8 cellular contexts compared by ENCODE assay signal in the genomic region with DNA sequence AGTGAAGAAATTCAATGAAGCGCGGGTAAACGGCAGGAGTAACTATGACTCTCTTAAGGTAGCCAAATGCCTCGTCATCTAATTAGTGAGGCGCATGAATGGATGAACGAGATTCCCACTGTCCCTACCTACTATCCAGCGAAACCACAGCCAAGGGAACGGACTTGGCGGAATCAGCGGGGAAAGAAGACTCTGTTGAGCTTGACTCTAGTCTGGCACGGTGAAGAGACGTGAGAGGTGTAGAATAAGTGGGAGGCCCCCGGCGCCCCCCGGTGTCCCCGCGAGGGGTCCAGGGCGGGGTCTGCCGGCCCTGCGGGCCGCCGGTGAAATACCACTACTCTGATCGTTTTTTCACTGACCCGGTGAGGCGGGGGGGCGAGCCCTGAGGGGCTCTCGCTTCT.
DNase-seq lines count a peak whose midpoint lies in the region; ATAC-seq and TF ChIP-seq lines count a peak whose summit lies in the region.
"Not testable (repeated sequence)": the region's sequence is repeated elsewhere in the genome, so short reads cannot be mapped to it uniquely, and the experiment has no call there.

No MANE protein-coding gene starts in this region.

- not testable (repeated sequence) for H3K4me2 ChIP-seq in OCI-LY7 (ENCODE audit: low read length)

- not testable (repeated sequence) for H3K36me3 Mint-ChIP-seq in activated CD8-positive, alpha-beta T cell treated with anti-CD3 and anti-CD28 coated beads, Interleukin-2, amount 10 ng/mL, durations not matched to agents 7 days and 5 days (ENCODE audit: low read depth)

- H3K9me2 ChIP-seq in OCI-LY7 (ENCODE audit: insufficient read depth, low read length) = not testable (repeated sequence)

- POLR2A ChIA-PET in OCI-LY7 (lab: Charles Lee); activated CD8-positive, alpha-beta T cell treated with anti-CD3 and anti-CD28 coated beads, Interleukin-2, amount 10 ng/mL, durations not matched to agents 7 days and 5 days (lab: Charles Lee): not testable (repeated sequence)

- intact Hi-C loops in OCI-LY7 (cut with micrococcal nuclease; ENCODE audit: unreplicated experiment); adrenal gland (cut with DNase I): not testable (repeated sequence)

- not testable (repeated sequence) for H3K4me1 ChIP-seq in OCI-LY7 (ENCODE audit: insufficient read depth, low read length, poor library complexity, severe bottlenecking); adrenal gland (replicated peaks in 1 of 2); cardiac muscle cell (ENCODE audit: low read depth)

- not testable (repeated sequence) for TF ChIP-seq CTCF in OCI-LY7 (conservative IDR thresholded peaks at IDR 0.05; ENCODE audit: low read length); adrenal gland (IDR thresholded peaks at IDR 0.05); epithelial cell of esophagus (IDR thresholded peaks at IDR 0.05; ENCODE audit: insufficient read depth, low read depth, low read length, missing control alignments); cardiac muscle cell (IDR thresholded peaks at IDR 0.05; ENCODE audit: low read depth, low read length)

- CTCF ChIA-PET in OCI-LY7 (lab: Charles Lee; ENCODE audit: unreplicated experiment); activated CD8-positive, alpha-beta T cell treated with anti-CD3 and anti-CD28 coated beads, Interleukin-2, amount 10 ng/mL, durations not matched to agents 7 days and 5 days (lab: Charles Lee): not testable (repeated sequence)

- H4K20me1 ChIP-seq in OCI-LY7 (ENCODE audit: insufficient read depth, low read length) = not testable (repeated sequence)

- not testable (repeated sequence) for H3K27ac ChIP-seq in OCI-LY7 (ENCODE audit: low read depth, low read length, poor library complexity, severe bottlenecking); adrenal gland; cardiac muscle cell

- BruUV-seq in OCI-LY7 (replicated peaks; lab: Mats Ljungman, UMichigan) = not testable (repeated sequence)

- not testable (repeated sequence) for H3K9me3 ChIP-seq in OCI-LY7 (ENCODE audit: low read length); adrenal gland (replicated peaks in 1 of 3); cardiac muscle cell (ENCODE audit: low read depth)

- WGBS in adrenal gland, 4 donors = 67 to 92% (median 81%) methylated on average over 8 to 27 of the region's 27 CpGs

- DNase-seq in GM04504 (ENCODE audit: low read depth) = peak; percentile 15
- DNase-seq in OCI-LY7 (ENCODE audit: low spot score) = peak; percentile 2
- peak; percentile 20 for DNase-seq in activated CD8-positive, alpha-beta T cell treated with anti-CD3 and anti-CD28 coated beads, Interleukin-2, amount 10 ng/mL, durations not matched to agents 7 days and 5 days
- peak in 4 of 7 donors; percentile 4 to 65 (median 27) for DNase-seq in adrenal gland
- DNase-seq in epithelial cell of esophagus (ENCODE audit: low read depth) = peak; percentile 29
- DNase-seq in cardiac muscle cell (ENCODE audit: low read depth in 1 of 2, low spot score in 1 of 2) = peak; percentile 3 to 62
- DNase-seq in pons (ENCODE audit: low spot score) = peak; percentile 0
- peak; percentile 23 for DNase-seq in stimulated activated CD8-positive, alpha-beta memory T cell treated with anti-CD3 and anti-CD28 coated beads, Interleukin-4, amount 100 ng/mL, for 48 hours

- not testable (repeated sequence) for H3K4me3 ChIP-seq in OCI-LY7 (ENCODE audit: low read depth, low read length, poor library complexity, severe bottlenecking); adrenal gland; epithelial cell of esophagus (ENCODE audit: low read length); cardiac muscle cell

- H3K27me3 Mint-ChIP-seq in activated CD8-positive, alpha-beta T cell treated with anti-CD3 and anti-CD28 coated beads, Interleukin-2, amount 10 ng/mL, durations not matched to agents 7 days and 5 days (ENCODE audit: low read depth) = not testable (repeated sequence)

- ATAC-seq in activated CD8-positive, alpha-beta T cell treated with anti-CD3 and anti-CD28 coated beads, Interleukin-2, amount 10 ng/mL, durations not matched to agents 7 days and 5 days = not testable (repeated sequence)

- H3K4me3 Mint-ChIP-seq in activated CD8-positive, alpha-beta T cell treated with anti-CD3 and anti-CD28 coated beads, Interleukin-2, amount 10 ng/mL, durations not matched to agents 7 days and 5 days = not testable (repeated sequence)

- H3K79me2 ChIP-seq in OCI-LY7 (ENCODE audit: insufficient read depth, low read depth, low read length) = not testable (repeated sequence)

- H3K4me1 Mint-ChIP-seq in activated CD8-positive, alpha-beta T cell treated with anti-CD3 and anti-CD28 coated beads, Interleukin-2, amount 10 ng/mL, durations not matched to agents 7 days and 5 days (ENCODE audit: low read depth) = not testable (repeated sequence)

- H3K27me3 ChIP-seq in adrenal gland = peaks cover 19% of the 10 kb centered on the region
- not testable (repeated sequence) for H3K27me3 ChIP-seq in cardiac muscle cell

- TF ChIP-seq POLR2A in adrenal gland (IDR thresholded peaks at IDR 0.05) = not testable (repeated sequence)

- not testable (repeated sequence) for H3K27ac Mint-ChIP-seq in activated CD8-positive, alpha-beta T cell treated with anti-CD3 and anti-CD28 coated beads, Interleukin-2, amount 10 ng/mL, durations not matched to agents 7 days and 5 days

- H3K36me3 ChIP-seq in OCI-LY7 (ENCODE audit: insufficient read depth, low read length); adrenal gland (replicated peaks in 1 of 2); cardiac muscle cell: not testable (repeated sequence)

- not testable (repeated sequence) for H3K9me3 Mint-ChIP-seq in activated CD8-positive, alpha-beta T cell treated with anti-CD3 and anti-CD28 coated beads, Interleukin-2, amount 10 ng/mL, durations not matched to agents 7 days and 5 days (ENCODE audit: insufficient read depth)

- not testable (repeated sequence) for H2AFZ ChIP-seq in OCI-LY7 (ENCODE audit: low read length)
